1 cellular context compared by ENCODE assay signal in genomic region chr12:46369095-46369473, GRCh38.
TF ChIP-seq lines count a peak whose summit lies in the region.

No MANE protein-coding gene starts in this region.

TF ChIP-seq in GM12878, 131 proteins besides CTCF, POLR2A, EP300 and RAD21:
- TF ChIP-seq CUX1 (IDR thresholded peaks at IDR 0.05; ENCODE audit: insufficient replicate concordance, low read depth, low read length) (peak; percentile 8), IRF4 (IDR thresholded peaks at IDR 0.05; ENCODE audit: low read depth, low read length) (no peak), PML (IDR thresholded peaks at IDR 0.05; ENCODE audit: low read length) (0 out of 2 replicates have a peak, but pooled peaks have one; percentile 20), ZBED1 (IDR thresholded peaks at IDR 0.05; ENCODE audit: borderline replicate concordance) (no peak)
